Comparison of ENCODE assay signal across 17 cellular contexts in the genomic region with DNA sequence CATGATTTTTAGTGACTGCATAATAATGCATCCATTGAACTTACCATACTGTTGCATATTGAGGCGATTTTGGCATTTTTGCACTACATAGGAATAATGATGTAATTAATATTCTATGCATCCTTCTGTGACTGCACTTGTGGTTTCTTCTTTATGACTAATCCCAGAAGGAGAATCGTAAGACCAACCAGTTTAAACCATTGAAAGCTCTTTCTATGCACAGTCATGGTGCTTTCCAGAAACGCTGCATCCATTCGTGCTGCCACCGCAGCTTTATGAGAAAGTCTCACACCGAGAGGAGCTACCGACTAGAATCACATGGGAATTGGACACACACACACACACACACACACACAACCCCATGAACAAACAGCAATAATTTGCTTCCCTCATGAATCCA.
DNase-seq lines count a peak whose midpoint lies in the region; ATAC-seq and TF ChIP-seq lines count a peak whose summit lies in the region.
"Had no signal": no experiment of that assay in that cellular context is flagged by ENCODE, and none has a peak within 500 bp of the region (broad histone marks: within the 10 kb centered on the region; RNA-seq: fewer than 3 reads in every experiment).

No MANE protein-coding gene starts in this region.

- ATAC-seq in natural killer cell treated with Interleukin-12 subunit alpha and Interleukin-12 subunit beta and Interleukin-15 and Interleukin-18, amount 100 ng/mL, for 72 hours, result no peak
- no peak for ATAC-seq in GM19452 (IDR thresholded peaks at IDR 0.05; ENCODE audit: unreplicated experiment)

- no peak overlapping the region for H3K4me3 ChIP-seq in choroid plexus epithelial cell (ENCODE audit: low read depth, low read length)
- H3K4me3 ChIP-seq in mesenchymal stem cell (ENCODE audit: insufficient read depth in 1 of 2, low read depth in 1 of 2, low read length in 2 of 2), result no peak overlapping the region
- H3K4me3 ChIP-seq: HAP-1, SJSA1 had no signal

- no peaks in the 10 kb centered on the region for H3K4me1 Mint-ChIP-seq in natural killer cell treated with Interleukin-12 subunit alpha and Interleukin-12 subunit beta and Interleukin-15 and Interleukin-18, amount 100 ng/mL, for 72 hours (ENCODE audit: low read depth in 2 of 2)

- no peak overlapping the region for H2AFZ ChIP-seq in mesenchymal stem cell (ENCODE audit: low read depth, low read length)

- H3K27me3 Mint-ChIP-seq in natural killer cell treated with Interleukin-12 subunit alpha and Interleukin-12 subunit beta and Interleukin-15 and Interleukin-18, amount 100 ng/mL, for 72 hours, result peaks cover 0 to 4% of the 10 kb centered on the region in 2 donors
- H3K27me3 Mint-ChIP-seq: CD4-positive, alpha-beta T cell had no signal

- H3K18ac ChIP-seq in mesenchymal stem cell (ENCODE audit: low read depth in 1 of 2, low read length in 2 of 2), result no peak overlapping the region

- no peak overlapping the region for H4K91ac ChIP-seq in mesenchymal stem cell (ENCODE audit: low read length)

- H3K27ac Mint-ChIP-seq in natural killer cell treated with Interleukin-12 subunit alpha and Interleukin-12 subunit beta and Interleukin-15 and Interleukin-18, amount 100 ng/mL, for 72 hours, result no peak overlapping the region
- H3K27ac Mint-ChIP-seq: CD4-positive, alpha-beta T cell had no signal

- no peaks in the 10 kb centered on the region for H3K79me1 ChIP-seq in mesenchymal stem cell (replicated peaks; ENCODE audit: low read length, poor library complexity, severe bottlenecking)

- no peak overlapping the region for H3K4me3 Mint-ChIP-seq in natural killer cell treated with Interleukin-12 subunit alpha and Interleukin-12 subunit beta and Interleukin-15 and Interleukin-18, amount 100 ng/mL, for 72 hours
- H3K4me3 Mint-ChIP-seq: CD4-positive, alpha-beta T cell had no signal

- H2BK12ac ChIP-seq in mesenchymal stem cell (ENCODE audit: low read length in 2 of 2), result no peak overlapping the region

- peaks cover 2% of the 10 kb centered on the region for H3K4me1 ChIP-seq in mesenchymal stem cell (ENCODE audit: control insufficient read depth, insufficient read depth, low read depth, low read length)
- H3K4me1 ChIP-seq: HAP-1, SJSA1 had no signal

- no peak overlapping the region for H3K4ac ChIP-seq in mesenchymal stem cell (ENCODE audit: low read depth in 1 of 2, low read length in 2 of 2)

- no peak overlapping the region for H3K27ac ChIP-seq in mesenchymal stem cell (ENCODE audit: low read length, poor library complexity, severe bottlenecking)
- H3K27ac ChIP-seq: SJSA1 had no signal

- H3K9me3 Mint-ChIP-seq in natural killer cell treated with Interleukin-12 subunit alpha and Interleukin-12 subunit beta and Interleukin-15 and Interleukin-18, amount 100 ng/mL, for 72 hours, result no peaks in the 10 kb centered on the region
- H3K9me3 Mint-ChIP-seq: CD4-positive, alpha-beta T cell had no signal

- no peak overlapping the region for H3K9ac ChIP-seq in mesenchymal stem cell (ENCODE audit: low read length)

- no peaks in the 10 kb centered on the region for H3K36me3 Mint-ChIP-seq in natural killer cell treated with Interleukin-12 subunit alpha and Interleukin-12 subunit beta and Interleukin-15 and Interleukin-18, amount 100 ng/mL, for 72 hours

- no peak overlapping the region for H3K23ac ChIP-seq in mesenchymal stem cell (ENCODE audit: low read length in 2 of 2)

- H2BK5ac ChIP-seq in mesenchymal stem cell (ENCODE audit: low read depth, low read length, poor library complexity, severe bottlenecking), result no peak overlapping the region

- DNase-seq in Daoy (ENCODE audit: low read depth) (peak; percentile 32), NCI-H2227 (lab: John Stamatoyannopoulos, UW; ENCODE audit: unreplicated experiment) (peak; percentile 42), choroid plexus epithelial cell (ENCODE audit: low read depth) (peak; percentile 13), mesenchymal stem cell (peak; percentile 19), KBM-7 (no peak)
- DNase-seq in natural killer cell treated with Interleukin-12 subunit alpha and Interleukin-12 subunit beta and Interleukin-15 and Interleukin-18, amount 100 ng/mL, for 72 hours (ENCODE audit: low spot score), result no peak
- DNase-seq in stimulated activated CD8-positive, alpha-beta memory T cell treated with anti-CD3 and anti-CD28 coated beads, Interleukin-4, amount 100 ng/mL, for 48 hours, result no peak
- DNase-seq: CD4-positive, alpha-beta T cell; DMS79; NCI-H1417; NCI-H2081 treated with DMSO at 0.1 percent for 48 hours; NCI-H226; NCI-H526 treated with DMSO at 0.1 percent for 48 hours; OCI-M1 had no signal

- H2BK15ac ChIP-seq in mesenchymal stem cell (ENCODE audit: low read depth, poor library complexity, severe bottlenecking), result no peak overlapping the region

- no peak overlapping the region for H3K4me2 ChIP-seq in mesenchymal stem cell (ENCODE audit: low read length, poor library complexity, severe bottlenecking)

- no peaks in the 10 kb centered on the region for H3K9me3 ChIP-seq in mesenchymal stem cell (ENCODE audit: control insufficient read depth, low read length)
- H3K9me3 ChIP-seq: HAP-1, SJSA1 had no signal

- 83% methylated on average over 6 of the region's 7 CpGs for WGBS in mesenchymal stem cell

- H2BK120ac ChIP-seq in mesenchymal stem cell (ENCODE audit: low read depth, low read length), result no peak overlapping the region

- H4K8ac ChIP-seq in mesenchymal stem cell (ENCODE audit: low read length), result no peak overlapping the region

- no peaks in the 10 kb centered on the region for H3K27me3 ChIP-seq in mesenchymal stem cell (ENCODE audit: control insufficient read depth in 1 of 2, insufficient read depth in 1 of 2, low read length in 2 of 2)
- H3K27me3 ChIP-seq: SJSA1 had no signal

- no peak overlapping the region for H2AK5ac ChIP-seq in mesenchymal stem cell (ENCODE audit: low read length, severe bottlenecking)

- H3K14ac ChIP-seq in mesenchymal stem cell (ENCODE audit: low read length in 2 of 2), result peak overlapping the region in 1 of 2 experiments; percentile 26

- H3K36me3 ChIP-seq in mesenchymal stem cell (ENCODE audit: control insufficient read depth in 1 of 2, insufficient read depth in 2 of 2, low read depth in 1 of 2, low read length in 2 of 2), result no peaks in the 10 kb centered on the region
- H3K36me3 ChIP-seq: HAP-1, SJSA1 had no signal

- in situ Hi-C loops in KBM-7 (cut with MboI; ENCODE audit: low pct_unique_long_range_greater_than_20kb, low sequenced_read_pairs), result no loop called here

- no peak for TF ChIP-seq CTCF in choroid plexus epithelial cell (conservative IDR thresholded peaks at IDR 0.05; ENCODE audit: low read depth, low read length)

Comparison
In these comparisons a context has a peak if more than half of its experiments do, and no peak if none do; other contexts are left out.
1. DNase-seq: peak in Daoy (single experiment), NCI-H2227 (single experiment), choroid plexus epithelial cell (single experiment) and mesenchymal stem cell (single experiment); none in natural killer cell treated with Interleukin-12 subunit alpha and Interleukin-12 subunit beta and Interleukin-15 and Interleukin-18, amount 100 ng/mL, for 72 hours (single experiment), stimulated activated CD8-positive, alpha-beta memory T cell treated with anti-CD3 and anti-CD28 coated beads, Interleukin-4, amount 100 ng/mL, for 48 hours (single experiment) and KBM-7 (single experiment).